Comparison of ENCODE assay signal across 7 cellular contexts in the genomic region with DNA sequence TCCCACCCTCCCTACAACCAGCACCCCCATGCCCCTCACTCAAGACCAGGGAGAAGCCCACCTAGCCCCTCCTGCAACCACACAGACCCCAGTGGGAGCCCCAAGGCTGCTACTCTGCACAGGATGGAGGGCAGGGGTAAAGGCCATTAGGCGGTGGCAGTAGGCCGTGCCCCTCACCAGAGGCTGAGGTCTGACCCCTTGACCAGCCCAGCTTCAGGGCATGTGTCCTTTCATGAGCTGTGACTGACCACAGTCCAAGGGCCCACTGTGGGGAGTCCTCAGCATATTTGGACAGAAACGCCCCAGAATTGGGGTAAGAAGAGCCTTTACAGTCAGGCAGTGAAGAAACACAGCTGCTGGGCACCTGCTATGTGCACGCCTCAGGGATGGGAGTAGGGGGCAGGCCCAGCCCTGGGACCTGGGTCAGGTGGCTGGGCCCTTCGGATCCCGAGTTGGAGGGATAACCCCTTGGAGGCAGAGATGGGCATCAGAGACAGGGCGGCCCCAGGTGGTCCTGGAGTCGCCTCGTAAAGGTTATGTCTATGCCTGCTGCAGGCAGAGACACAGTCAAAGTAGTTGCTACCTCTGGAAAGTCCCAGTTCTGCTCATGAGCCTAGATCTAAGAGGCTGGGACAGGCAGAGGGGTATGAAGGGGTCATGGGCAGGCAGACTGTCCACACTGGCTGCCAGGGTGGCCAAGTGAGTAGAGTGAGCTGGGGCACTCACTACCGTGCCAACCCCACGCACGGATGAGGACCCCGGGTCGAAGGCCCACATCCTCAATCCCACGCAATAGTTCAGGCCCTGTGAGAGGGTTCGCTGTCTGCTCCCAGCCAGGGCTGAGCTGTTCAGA. TPM values are rescaled to one million over a fixed set of nuclear protein-coding genes. Genes with fewer than 3 reads are reported as not detected.
DNase-seq lines count a peak whose midpoint lies in the region; ATAC-seq and TF ChIP-seq lines count a peak whose summit lies in the region.

No MANE protein-coding gene starts in this region.

- peak overlapping the region; percentile 90 to 99 (median 95) for H3K4me3 Mint-ChIP-seq in IgD-negative memory B cell

- H3K27ac ChIP-seq in liver (ENCODE audit: low read depth in 1 of 2, low read length in 2 of 2), result peak overlapping the region; percentile 99
- peak overlapping the region; percentile 90 for H3K27ac ChIP-seq in substantia nigra (ENCODE audit: low read depth, low read length, poor library complexity, severe bottlenecking)

- H3K36me3 Mint-ChIP-seq in IgD-negative memory B cell, result peaks cover 8% of the 10 kb centered on the region

- TF ChIP-seq RAD21 in liver (IDR thresholded peaks at IDR 0.05), result no peak

- H3K36me3 ChIP-seq in adipocyte (ENCODE audit: control insufficient read depth, insufficient read depth, low read length, severe bottlenecking) (peaks cover 18% of the 10 kb centered on the region), liver (ENCODE audit: control insufficient read depth in 4 of 4, insufficient read depth in 3 of 4, low read depth in 1 of 4, low read length in 3 of 4) (peaks cover under 1 to 12% (median 7%) of the 10 kb centered on the region in 4 donors)

- DNase-seq in adipocyte (ENCODE audit: low read depth) (no peak), substantia nigra (lab: John Stamatoyannopoulos, UW) (no peak), NCI-H1092 treated with DMSO at 0.1 percent for 48 hours (lab: John Stamatoyannopoulos, UW) (no peak), NCI-H446 treated with DMSO at 0.1 percent for 48 hours (lab: John Stamatoyannopoulos, UW) (no peak)

- H3K27me3 ChIP-seq in adipocyte (replicated peaks; ENCODE audit: control insufficient read depth, insufficient read depth, low read length), result no peaks in the 10 kb centered on the region
- no peaks in the 10 kb centered on the region for H3K27me3 ChIP-seq in liver (ENCODE audit: control insufficient read depth in 4 of 4, insufficient read depth in 4 of 4, low read length in 3 of 4)

- peak overlapping the region; percentile 94 for H3K4me3 ChIP-seq in adipocyte (ENCODE audit: low read length)
- peak overlapping the region; percentile 72 to 91 (median 87) for H3K4me3 ChIP-seq in liver (ENCODE audit: low read depth in 1 of 3, low read length in 3 of 3)

- no peak for TF ChIP-seq CTCF in liver (IDR thresholded peaks at IDR 0.05; ENCODE audit: low read depth, low read length, missing input control)

- H3K27ac Mint-ChIP-seq in IgD-negative memory B cell, result peak overlapping the region; percentile 95 to 99 (median 95)

- H3K9me3 ChIP-seq in adipocyte (ENCODE audit: control insufficient read depth, low read length) (no peaks in the 10 kb centered on the region), liver (ENCODE audit: control insufficient read depth in 4 of 4, low read length in 3 of 4) (no peaks in the 10 kb centered on the region)

- H3K27me3 Mint-ChIP-seq in IgD-negative memory B cell, result no peaks in the 10 kb centered on the region

- H3K9ac ChIP-seq in adipocyte (ENCODE audit: low read length) (peak overlapping the region; percentile 100), liver (ENCODE audit: low read depth in 1 of 2, low read length in 2 of 2) (peak overlapping the region; percentile 0 to 95)

- ATAC-seq in HG03565 (IDR thresholded peaks at IDR 0.05; ENCODE audit: unreplicated experiment), result no peak

- H3K9me3 Mint-ChIP-seq in IgD-negative memory B cell, result no peaks in the 10 kb centered on the region

- H3K4me1 ChIP-seq in adipocyte (ENCODE audit: control insufficient read depth, insufficient read depth, low read length), result peaks cover 37% of the 10 kb centered on the region
- peaks cover 14 to 33% (median 24%) of the 10 kb centered on the region in 4 donors for H3K4me1 ChIP-seq in liver (ENCODE audit: control insufficient read depth in 4 of 4, insufficient read depth in 4 of 4, low read length in 3 of 4)

- 76% methylated on average over 16 of the region's 16 CpGs for WGBS in liver

- H3K4me1 Mint-ChIP-seq in IgD-negative memory B cell, result peaks cover 19 to 33% (median 30%) of the 10 kb centered on the region in 3 donors

TF ChIP-seq in liver, 16 proteins besides CTCF, POLR2A, EP300 and RAD21:
- no peak for TF ChIP-seq TAF1 (conservative IDR thresholded peaks at IDR 0.05)
- TF ChIP-seq, protein P1, sequence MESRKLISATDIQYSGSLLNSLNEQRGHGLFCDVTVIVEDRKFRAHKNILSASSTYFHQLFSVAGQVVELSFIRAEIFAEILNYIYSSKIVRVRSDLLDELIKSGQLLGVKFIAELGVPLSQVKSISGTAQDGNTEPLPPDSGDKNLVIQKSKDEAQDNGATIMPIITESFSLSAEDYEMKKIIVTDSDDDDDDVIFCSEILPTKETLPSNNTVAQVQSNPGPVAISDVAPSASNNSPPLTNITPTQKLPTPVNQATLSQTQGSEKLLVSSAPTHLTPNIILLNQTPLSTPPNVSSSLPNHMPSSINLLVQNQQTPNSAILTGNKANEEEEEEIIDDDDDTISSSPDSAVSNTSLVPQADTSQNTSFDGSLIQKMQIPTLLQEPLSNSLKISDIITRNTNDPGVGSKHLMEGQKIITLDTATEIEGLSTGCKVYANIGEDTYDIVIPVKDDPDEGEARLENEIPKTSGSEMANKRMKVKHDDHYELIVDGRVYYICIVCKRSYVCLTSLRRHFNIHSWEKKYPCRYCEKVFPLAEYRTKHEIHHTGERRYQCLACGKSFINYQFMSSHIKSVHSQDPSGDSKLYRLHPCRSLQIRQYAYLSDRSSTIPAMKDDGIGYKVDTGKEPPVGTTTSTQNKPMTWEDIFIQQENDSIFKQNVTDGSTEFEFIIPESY (IDR thresholded peaks at IDR 0.05), result no peak
- no peak for TF ChIP-seq JUND (IDR thresholded peaks at IDR 0.05)
- TF ChIP-seq, protein P2, sequence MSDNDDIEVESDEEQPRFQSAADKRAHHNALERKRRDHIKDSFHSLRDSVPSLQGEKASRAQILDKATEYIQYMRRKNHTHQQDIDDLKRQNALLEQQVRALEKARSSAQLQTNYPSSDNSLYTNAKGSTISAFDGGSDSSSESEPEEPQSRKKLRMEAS (IDR thresholded peaks at IDR 0.05), result no peak
- no peak for TF ChIP-seq SP1 (IDR thresholded peaks at IDR 0.05)
- no peak for TF ChIP-seq HNF4G (IDR thresholded peaks at IDR 0.05)
- no peak for TF ChIP-seq NR2F2 (IDR thresholded peaks at IDR 0.05)
- TF ChIP-seq GABPA (IDR thresholded peaks at IDR 0.05 in 1 of 2, conservative IDR thresholded peaks at IDR 0.05 in 1 of 2), result no peak
- TF ChIP-seq FOXA1 (IDR thresholded peaks at IDR 0.05), result no peak
- no peak for TF ChIP-seq FOXA2 (IDR thresholded peaks at IDR 0.05)

RNA-seq across cellular contexts. Expression of a gene that starts 1.5 kb away (rescaled TPM):
- polyA plus RNA-seq in IgD-negative memory B cell (1,545 TPM), liver (100 to 1,000 TPM; 229 to 600 TPM)
- total RNA-seq in liver, result 1,000 to 10,000 TPM in 1 of 2 donors, 100 to 1,000 TPM in 1; 657 to 1,403 TPM

RNA-seq across cellular contexts. Expression of a gene that starts 4.7 kb away (rescaled TPM):
- polyA plus RNA-seq in IgD-negative memory B cell, result 8.0 TPM
- total RNA-seq in liver, result 1 to 10 TPM; 2.1 to 3.6 TPM
- 1 to 10 TPM in 1 of 2 donors, under 1 TPM in 1; 0.54 to 2.6 TPM for polyA plus RNA-seq in liver

RNA-seq across cellular contexts. Expression of a gene that starts 9.9 kb away (rescaled TPM):
- polyA plus RNA-seq in IgD-negative memory B cell (not detected), liver (not detected)
- not detected for total RNA-seq in liver

RNA-seq across cellular contexts. Expression of a gene that starts 22.9 kb away (rescaled TPM):
- 3.5 TPM for polyA plus RNA-seq in IgD-negative memory B cell
- total RNA-seq in liver, result 10 to 100 TPM in 1 of 2 donors, 1 to 10 TPM in 1; 9.4 to 12.6 TPM
- polyA plus RNA-seq in liver, result 10 to 100 TPM in 1 of 2 donors, 1 to 10 TPM in 1; 3.6 to 10.6 TPM

RNA-seq across cellular contexts. Expression of a gene that starts 23.0 kb away (rescaled TPM):
- 2.1 TPM for polyA plus RNA-seq in IgD-negative memory B cell
- total RNA-seq in liver, result 1 to 10 TPM; 1.1 to 4.4 TPM
- 1 to 10 TPM in 1 of 2 donors, under 1 TPM in 1; 0.60 to 1.4 TPM for polyA plus RNA-seq in liver
